ENCODE assay signal across 10 cellular contexts in genomic region chr15:98858610-98859023, GRCh38.
DNase-seq lines count a peak whose midpoint lies in the region; ATAC-seq and TF ChIP-seq lines count a peak whose summit lies in the region.
"Had no signal": no experiment of that assay in that cellular context is flagged by ENCODE, and none has a peak within 500 bp of the region (broad histone marks: within the 10 kb centered on the region; RNA-seq: fewer than 3 reads in every experiment).

No MANE protein-coding gene starts in this region.

- 83% methylated on average over 6 to 9 of the region's 9 CpGs for WGBS in endodermal cell (ENCODE audit: insufficient coverage in 1 of 2, insufficient read length in 1 of 2), 2 experiments

- peak overlapping the region; percentile 77 for H3K4me3 Mint-ChIP-seq in T-helper 2 cell treated with Interferon-gamma antibody and Interleukin-4, amounts not matched to agents 5 μg/mL and 100 μg/mL, for 36 hours
- no peak overlapping the region for H3K4me3 Mint-ChIP-seq in endodermal cell
- peak overlapping the region; percentile 9 for H3K4me3 Mint-ChIP-seq in stimulated activated effector memory CD8-positive, alpha-beta T cell treated with anti-CD3 and anti-CD28 coated beads, Interleukin-12 subunit alpha, Interleukin-12 subunit beta, amount 100 ng/mL, for 72 hours

- ATAC-seq in stimulated activated effector memory CD8-positive, alpha-beta T cell treated with anti-CD3 and anti-CD28 coated beads, Interleukin-12 subunit alpha, Interleukin-12 subunit beta, amount 100 ng/mL, for 72 hours: no peak
- ATAC-seq in GM19324 (IDR thresholded peaks at IDR 0.05; ENCODE audit: low FRiP score, unreplicated experiment) (no peak), HG03342 (IDR thresholded peaks at IDR 0.05; ENCODE audit: unreplicated experiment) (no peak)

- no peaks in the 10 kb centered on the region for H3K27me3 Mint-ChIP-seq in T-helper 2 cell treated with Interferon-gamma antibody and Interleukin-4, amounts not matched to agents 5 μg/mL and 100 μg/mL, for 36 hours (ENCODE audit: low read depth)
- H3K27me3 Mint-ChIP-seq in endodermal cell (ENCODE audit: insufficient read depth): no peaks in the 10 kb centered on the region

- no peak for TF ChIP-seq CTCF in endodermal cell (conservative IDR thresholded peaks at IDR 0.05)

- H3K9me3 ChIP-seq in endodermal cell (ENCODE audit: control insufficient read depth, low read length): no peaks in the 10 kb centered on the region

- H3K36me3 ChIP-seq in endodermal cell (ENCODE audit: control insufficient read depth, insufficient read depth, low read length): no peaks in the 10 kb centered on the region

- H3K9me3 Mint-ChIP-seq in T-helper 2 cell treated with Interferon-gamma antibody and Interleukin-4, amounts not matched to agents 5 μg/mL and 100 μg/mL, for 36 hours: no peaks in the 10 kb centered on the region
- H3K9me3 Mint-ChIP-seq in endodermal cell: no peaks in the 10 kb centered on the region
- no peaks in the 10 kb centered on the region for H3K9me3 Mint-ChIP-seq in stimulated activated effector memory CD8-positive, alpha-beta T cell treated with anti-CD3 and anti-CD28 coated beads, Interleukin-12 subunit alpha, Interleukin-12 subunit beta, amount 100 ng/mL, for 72 hours

- H3K27ac ChIP-seq in endodermal cell (ENCODE audit: low read depth, low read length): no peak overlapping the region

- no peak overlapping the region for H3K9ac ChIP-seq in endodermal cell (ENCODE audit: extremely low read depth, low read length, poor library complexity, severe bottlenecking)

- no peaks in the 10 kb centered on the region for H3K36me3 Mint-ChIP-seq in T-helper 2 cell treated with Interferon-gamma antibody and Interleukin-4, amounts not matched to agents 5 μg/mL and 100 μg/mL, for 36 hours (ENCODE audit: low read depth)
- H3K36me3 Mint-ChIP-seq in endodermal cell (ENCODE audit: low read depth): no peaks in the 10 kb centered on the region
- no peaks in the 10 kb centered on the region for H3K36me3 Mint-ChIP-seq in stimulated activated effector memory CD8-positive, alpha-beta T cell treated with anti-CD3 and anti-CD28 coated beads, Interleukin-12 subunit alpha, Interleukin-12 subunit beta, amount 100 ng/mL, for 72 hours

- peaks cover 45% of the 10 kb centered on the region for H3K4me1 Mint-ChIP-seq in T-helper 2 cell treated with Interferon-gamma antibody and Interleukin-4, amounts not matched to agents 5 μg/mL and 100 μg/mL, for 36 hours (ENCODE audit: low read depth)
- H3K4me1 Mint-ChIP-seq in endodermal cell: peaks cover 72% of the 10 kb centered on the region
- peaks cover 17% of the 10 kb centered on the region for H3K4me1 Mint-ChIP-seq in stimulated activated effector memory CD8-positive, alpha-beta T cell treated with anti-CD3 and anti-CD28 coated beads, Interleukin-12 subunit alpha, Interleukin-12 subunit beta, amount 100 ng/mL, for 72 hours

- H3K27me3 ChIP-seq in endodermal cell (ENCODE audit: control insufficient read depth, insufficient read depth, low read length, poor library complexity, severe bottlenecking): no peaks in the 10 kb centered on the region

- H3K27ac Mint-ChIP-seq in T-helper 2 cell treated with Interferon-gamma antibody and Interleukin-4, amounts not matched to agents 5 μg/mL and 100 μg/mL, for 36 hours: peak overlapping the region; percentile 64
- peak overlapping the region; percentile 53 for H3K27ac Mint-ChIP-seq in endodermal cell
- H3K27ac Mint-ChIP-seq in stimulated activated effector memory CD8-positive, alpha-beta T cell treated with anti-CD3 and anti-CD28 coated beads, Interleukin-12 subunit alpha, Interleukin-12 subunit beta, amount 100 ng/mL, for 72 hours: no peak overlapping the region

- DNase-seq in T-helper 2 cell treated with Interferon-gamma antibody and Interleukin-4, amounts not matched to agents 5 μg/mL and 100 μg/mL, for 36 hours (ENCODE audit: low spot score): no peak
- DNase-seq in T-helper 2 cell: no peak
- DNase-seq in OCI-M1 (lab: John Stamatoyannopoulos, UW): peak; percentile 81
- no peak for DNase-seq in endodermal cell
- DNase-seq in stimulated activated effector memory CD8-positive, alpha-beta T cell treated with anti-CD3 and anti-CD28 coated beads, Interleukin-12 subunit alpha, Interleukin-12 subunit beta, amount 100 ng/mL, for 72 hours (ENCODE audit: low spot score in 2 of 2): no peak
- DNase-seq in NCI-H2227 treated with DMSO at 0.1 percent for 48 hours (lab: John Stamatoyannopoulos, UW): no peak
- DNase-seq: effector CD4-positive, alpha-beta T cell; kidney glomerular epithelial cell had no signal

- peaks cover 8% of the 10 kb centered on the region for H3K4me1 ChIP-seq in endodermal cell (ENCODE audit: control insufficient read depth, insufficient read depth, low read length)

- no peak overlapping the region for H3K4me3 ChIP-seq in endodermal cell (ENCODE audit: low read length)
